Comparison of ENCODE assay signal across 15 cellular contexts in the genomic region with DNA sequence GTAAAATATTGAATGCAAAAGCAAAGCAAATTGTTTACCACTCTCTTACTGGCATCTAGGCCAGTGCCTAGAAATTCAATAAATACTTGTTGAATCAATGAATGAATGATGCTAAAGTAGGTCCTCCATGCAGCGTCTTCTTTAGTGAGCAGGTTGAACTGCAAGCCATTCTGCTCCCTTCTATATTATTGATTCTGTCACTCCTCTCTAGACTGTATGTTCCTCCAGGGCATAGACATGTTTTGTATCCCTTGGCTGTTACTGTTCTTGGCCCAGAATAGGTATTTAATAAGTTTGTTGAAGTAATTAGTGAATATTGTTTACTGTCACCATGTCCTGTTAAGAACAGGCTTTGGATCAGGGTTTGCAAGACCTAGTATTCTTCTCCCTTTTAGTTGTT. TPM values are rescaled to one million over a fixed set of nuclear protein-coding genes. Genes with fewer than 3 reads are reported as not detected.
DNase-seq lines count a peak whose midpoint lies in the region; ATAC-seq and TF ChIP-seq lines count a peak whose summit lies in the region.
"Had no signal": no experiment of that assay in that cellular context is flagged by ENCODE, and none has a peak within 500 bp of the region (broad histone marks: within the 10 kb centered on the region; RNA-seq: fewer than 3 reads in every experiment).

No MANE protein-coding gene starts in this region.

- H3K9me3 ChIP-seq in adrenal gland (replicated peaks in 1 of 3) (no peaks in the 10 kb centered on the region), hepatocyte (ENCODE audit: low read depth) (no peaks in the 10 kb centered on the region), skeletal muscle tissue (ENCODE audit: control insufficient read depth in 3 of 3, low read length in 3 of 3) (no peaks in the 10 kb centered on the region)
- no peaks in the 10 kb centered on the region for H3K9me3 ChIP-seq in CD8-positive, alpha-beta T cell (ENCODE audit: low read length)

- H3K79me2 ChIP-seq in hepatocyte: peaks cover 39% of the 10 kb centered on the region

- 74 to 88% (median 85%) methylated on average over 1 of the region's 1 CpG for WGBS in adrenal gland, 4 donors
- WGBS in hepatocyte (ENCODE audit: low lambda C conversion rate, missing lambda C conversion rate): 77% methylated on average over 1 of the region's 1 CpG

- no peak overlapping the region for H3K4me3 ChIP-seq in adrenal gland
- H3K4me3 ChIP-seq in hepatocyte: no peak overlapping the region
- peak overlapping the region in 1 of 3 donors; percentile 39 for H3K4me3 ChIP-seq in skeletal muscle tissue (ENCODE audit: low read length in 3 of 3)
- H3K4me3 ChIP-seq in CD8-positive, alpha-beta T cell (ENCODE audit: low read depth, low read length): no peak overlapping the region

- no peaks in the 10 kb centered on the region for H3K9me3 Mint-ChIP-seq in HFFc6
- H3K9me3 Mint-ChIP-seq in CD8-positive, alpha-beta T cell: no peaks in the 10 kb centered on the region
- H3K9me3 Mint-ChIP-seq in activated CD8-positive, alpha-beta T cell treated with anti-CD3 and anti-CD28 coated beads, Interleukin-2, amount 10 ng/mL, durations not matched to agents 7 days and 5 days (ENCODE audit: insufficient read depth): no peaks in the 10 kb centered on the region
- H3K9me3 Mint-ChIP-seq: T-helper 2 cell treated with Interferon-gamma antibody and Interleukin-4, amounts not matched to agents 5 μg/mL and 100 μg/mL, for 36 hours had no signal

- ATAC-seq in CD8-positive, alpha-beta T cell: no peak
- no peak for ATAC-seq in activated CD8-positive, alpha-beta T cell treated with anti-CD3 and anti-CD28 coated beads, Interleukin-2, amount 10 ng/mL, durations not matched to agents 7 days and 5 days

- H3K4me1 ChIP-seq in adrenal gland (replicated peaks in 1 of 2) (peaks cover 14 to 21% of the 10 kb centered on the region in 2 donors), hepatocyte (ENCODE audit: insufficient read depth) (peaks cover 6% of the 10 kb centered on the region), skeletal muscle tissue (ENCODE audit: control insufficient read depth in 3 of 3, insufficient read depth in 3 of 3, low read length in 3 of 3) (peaks cover 19 to 27% (median 21%) of the 10 kb centered on the region in 3 donors)
- H3K4me1 ChIP-seq in CD8-positive, alpha-beta T cell (ENCODE audit: insufficient read depth, low read length): no peaks in the 10 kb centered on the region

- CTCF ChIA-PET in CD8-positive, alpha-beta T cell (lab: Charles Lee): no interaction called here
- CTCF ChIA-PET in activated CD8-positive, alpha-beta T cell treated with anti-CD3 and anti-CD28 coated beads, Interleukin-2, amount 10 ng/mL, durations not matched to agents 7 days and 5 days (lab: Charles Lee): no interaction called here

- no peak for DNase-seq in HFFc6
- no peak for DNase-seq in adrenal gland
- DNase-seq in hepatocyte (ENCODE audit: low spot score): no peak
- DNase-seq in CD8-positive, alpha-beta T cell: no peak
- DNase-seq in SHP77 treated with DMSO at 0.1 percent for 48 hours (lab: John Stamatoyannopoulos, UW): no peak
- DNase-seq in NCI-H345 (lab: John Stamatoyannopoulos, UW): no peak
- DNase-seq in activated CD8-positive, alpha-beta T cell treated with anti-CD3 and anti-CD28 coated beads, Interleukin-2, amount 10 ng/mL, durations not matched to agents 7 days and 5 days: no peak
- DNase-seq: activated CD4-positive, CD25-positive, alpha-beta regulatory T cell treated with anti-CD3 and anti-CD28 coated beads, Interleukin-2, amount 50 U/mL, for 72 hours; activated effector memory CD4-positive, alpha-beta T cell treated with anti-CD3 and anti-CD28 coated beads, Interleukin-2, amount 50 U/mL, for 16 hours; anterior cingulate cortex; cortex of kidney; NCI-H146; stimulated activated CD4-positive, alpha-beta T cell treated with anti-CD3 and anti-CD28 coated beads, Interleukin-1b, Interleukin-23, amount 100 ng/mL, for 48 hours had no signal

- H3K4me2 ChIP-seq in hepatocyte: peak overlapping the region; percentile 22

- peak overlapping the region in 1 of 3 donors; percentile 21 for H3K9ac ChIP-seq in skeletal muscle tissue (ENCODE audit: low read depth in 1 of 3, low read length in 3 of 3)

- H3K27ac ChIP-seq in adrenal gland (peak overlapping the region in 3 of 5 donors; percentile 10 to 58 (median 21)), hepatocyte (peak overlapping the region; percentile 59), skeletal muscle tissue (ENCODE audit: low read depth, low read length) (peak overlapping the region; percentile 42)
- H3K27ac ChIP-seq in CD8-positive, alpha-beta T cell (ENCODE audit: low read depth, low read length): no peak overlapping the region

- H3K27me3 ChIP-seq in adrenal gland (no peaks in the 10 kb centered on the region), hepatocyte (no peaks in the 10 kb centered on the region), skeletal muscle tissue (ENCODE audit: control insufficient read depth in 3 of 3, insufficient read depth in 3 of 3, low read length in 3 of 3) (no peaks in the 10 kb centered on the region)
- no peaks in the 10 kb centered on the region for H3K27me3 ChIP-seq in CD8-positive, alpha-beta T cell (ENCODE audit: insufficient read depth, low read length)

- H3K4me1 Mint-ChIP-seq in HFFc6 (ENCODE audit: low read depth): peaks cover 68% of the 10 kb centered on the region
- H3K4me1 Mint-ChIP-seq in CD8-positive, alpha-beta T cell (ENCODE audit: low read depth): no peaks in the 10 kb centered on the region
- no peaks in the 10 kb centered on the region for H3K4me1 Mint-ChIP-seq in activated CD8-positive, alpha-beta T cell treated with anti-CD3 and anti-CD28 coated beads, Interleukin-2, amount 10 ng/mL, durations not matched to agents 7 days and 5 days (ENCODE audit: low read depth)

- no peak for TF ChIP-seq CTCF in HFFc6 (IDR thresholded peaks at IDR 0.05)
- no peak for TF ChIP-seq CTCF in adrenal gland (IDR thresholded peaks at IDR 0.05)
- TF ChIP-seq CTCF in hepatocyte (IDR thresholded peaks at IDR 0.05; ENCODE audit: poor library complexity): no peak
- no peak for TF ChIP-seq CTCF in CD8-positive, alpha-beta T cell (IDR thresholded peaks at IDR 0.05)

- no peak for TF ChIP-seq POLR2A in adrenal gland (IDR thresholded peaks at IDR 0.05)

- H3K36me3 Mint-ChIP-seq in HFFc6 (ENCODE audit: low read depth): peaks cover 10% of the 10 kb centered on the region; the same call in 1 of the 2 replicates
- peaks cover 17% of the 10 kb centered on the region for H3K36me3 Mint-ChIP-seq in CD8-positive, alpha-beta T cell
- H3K36me3 Mint-ChIP-seq in activated CD8-positive, alpha-beta T cell treated with anti-CD3 and anti-CD28 coated beads, Interleukin-2, amount 10 ng/mL, durations not matched to agents 7 days and 5 days (ENCODE audit: low read depth): no peaks in the 10 kb centered on the region

- peaks cover 4% of the 10 kb centered on the region; the same call in 1 of the 2 replicates for H3K27me3 Mint-ChIP-seq in HFFc6 (ENCODE audit: insufficient read depth)
- H3K27me3 Mint-ChIP-seq in CD8-positive, alpha-beta T cell (ENCODE audit: low read depth): no peaks in the 10 kb centered on the region
- H3K27me3 Mint-ChIP-seq in activated CD8-positive, alpha-beta T cell treated with anti-CD3 and anti-CD28 coated beads, Interleukin-2, amount 10 ng/mL, durations not matched to agents 7 days and 5 days (ENCODE audit: low read depth): no peaks in the 10 kb centered on the region

- H3K36me3 ChIP-seq in adrenal gland (replicated peaks in 1 of 2) (no peaks in the 10 kb centered on the region), hepatocyte (replicated peaks; ENCODE audit: insufficient read depth, low read depth) (no peaks in the 10 kb centered on the region), skeletal muscle tissue (ENCODE audit: control insufficient read depth in 3 of 3, insufficient read depth in 3 of 3, low read length in 3 of 3) (peaks cover 0 to 3% (median under 1%) of the 10 kb centered on the region in 3 donors)
- H3K36me3 ChIP-seq in CD8-positive, alpha-beta T cell (ENCODE audit: insufficient read depth, low read length): no peaks in the 10 kb centered on the region

- H3K9me2 ChIP-seq in hepatocyte (replicated peaks; ENCODE audit: insufficient read depth): no peaks in the 10 kb centered on the region

- H3K27ac Mint-ChIP-seq in HFFc6: peak overlapping the region; percentile 75
- H3K27ac Mint-ChIP-seq in CD8-positive, alpha-beta T cell: no peak overlapping the region
- no peak overlapping the region for H3K27ac Mint-ChIP-seq in activated CD8-positive, alpha-beta T cell treated with anti-CD3 and anti-CD28 coated beads, Interleukin-2, amount 10 ng/mL, durations not matched to agents 7 days and 5 days
- H3K27ac Mint-ChIP-seq: T-helper 2 cell treated with Interferon-gamma antibody and Interleukin-4, amounts not matched to agents 5 μg/mL and 100 μg/mL, for 36 hours had no signal

- peak overlapping the region; percentile 76 for H3K4me3 Mint-ChIP-seq in HFFc6
- H3K4me3 Mint-ChIP-seq in CD8-positive, alpha-beta T cell: no peak overlapping the region
- no peak overlapping the region for H3K4me3 Mint-ChIP-seq in activated CD8-positive, alpha-beta T cell treated with anti-CD3 and anti-CD28 coated beads, Interleukin-2, amount 10 ng/mL, durations not matched to agents 7 days and 5 days
- H3K4me3 Mint-ChIP-seq: T-helper 2 cell treated with Interferon-gamma antibody and Interleukin-4, amounts not matched to agents 5 μg/mL and 100 μg/mL, for 36 hours had no signal

- intact Hi-C loops in adrenal gland (cut with DNase I): no loop called here
- intact Hi-C loops in CD8-positive, alpha-beta T cell (cut with DNase I, micrococcal nuclease): no loop called here

- H2AFZ ChIP-seq in hepatocyte: no peak overlapping the region

- POLR2A ChIA-PET in CD8-positive, alpha-beta T cell (lab: Charles Lee): no interaction called here
- POLR2A ChIA-PET in activated CD8-positive, alpha-beta T cell treated with anti-CD3 and anti-CD28 coated beads, Interleukin-2, amount 10 ng/mL, durations not matched to agents 7 days and 5 days (lab: Charles Lee): no interaction called here

- no peaks in the 10 kb centered on the region for H4K20me1 ChIP-seq in hepatocyte (ENCODE audit: insufficient read depth, poor library complexity, severe bottlenecking)

RNA-seq across cellular contexts. Expression of a gene that starts 43.7 kb away (rescaled TPM):
- total RNA-seq in HFFc6 (2021; fragmentation: NEBNext Ultra II Directional; extraction: Animal tissue kit (Norgen Biotek cat#: 25700)): 10 to 100 TPM; 39.8 to 54.2 (median 44.8) TPM
- total RNA-seq in adrenal gland (100 to 1,000 TPM in 2 of 8 donors, 10 to 100 TPM in 6; 61.9 to 180 (median 87.3) TPM), hepatocyte (107 and 288 TPM in 2 replicates), skeletal muscle tissue (80.9 TPM)
- polyA plus RNA-seq in adrenal gland (10 to 100 TPM; 70.4 to 99.5 (median 76.3) TPM), hepatocyte (59.5 and 71.0 TPM in 2 replicates)
- total RNA-seq in CD8-positive, alpha-beta T cell: 10 to 100 TPM; 48.5 to 49.2 TPM
- 10 to 100 TPM; 43.3 to 45.8 TPM for total RNA-seq in activated CD8-positive, alpha-beta T cell treated with anti-CD3 and anti-CD28 coated beads, Interleukin-2, amount 10 ng/mL, durations not matched to agents 7 days and 5 days
